ENCODE assay signal across 27 cellular contexts in genomic region chr6:32240686-32241085, GRCh38. TPM values are rescaled to one million over a fixed set of nuclear protein-coding genes. Genes with fewer than 3 reads are reported as not detected.
DNase-seq lines count a peak whose midpoint lies in the region; ATAC-seq, FAIRE-seq and TF ChIP-seq lines count a peak whose summit lies in the region.
"Had no signal": no experiment of that assay in that cellular context is flagged by ENCODE, and none has a peak within 500 bp of the region (broad histone marks: within the 10 kb centered on the region; RNA-seq: fewer than 3 reads in every experiment).

No MANE protein-coding gene starts in this region.

- no peak overlapping the region for H3K4me3 ChIP-seq in HepG2 (replicated peaks in 1 of 3; ENCODE audit: insufficient read depth in 1 of 3, low read depth in 2 of 3, low read length in 3 of 3)
- no peak overlapping the region for H3K4me3 ChIP-seq in right lobe of liver
- H3K4me3 ChIP-seq in OCI-LY3 (ENCODE audit: low read length): no peak overlapping the region
- no peak overlapping the region for H3K4me3 ChIP-seq in GM23248
- no peak overlapping the region for H3K4me3 ChIP-seq in CD8-positive, alpha-beta memory T cell (ENCODE audit: low read length)
- H3K4me3 ChIP-seq: cardiac muscle cell, coronary artery, esophagus muscularis mucosa, gastrocnemius medialis, neural progenitor cell, pancreas, thoracic aorta had no signal

- in situ Hi-C loops in HepG2 (cut with HindIII; ENCODE audit: extremely low pct_ligation_motif_present, low pct_unique_long_range_greater_than_20kb): loop anchor here (10.0 kb wide), 1 partner anchor 554 kb away; no protein-coding TSS in a partner anchor
- in situ Hi-C loops in GM23248 (cut with MboI): loop anchor here (25.0 kb wide), 1 partner anchor 172 kb away; the partner anchor contains the start of gene BTNL2

- H3K4me2 ChIP-seq in HepG2 (ENCODE audit: low read depth, low read length): no peak overlapping the region
- peak overlapping the region; percentile 8; the same call in 1 of the 2 replicates for H3K4me2 ChIP-seq in OCI-LY3 (ENCODE audit: low read length)
- no peak overlapping the region for H3K4me2 ChIP-seq in GM23248 (ENCODE audit: unreplicated experiment)
- H3K4me2 ChIP-seq: neural progenitor cell had no signal

- no peak overlapping the region for H3K4me3 Mint-ChIP-seq in chondrocyte (ENCODE audit: unreplicated experiment)
- no peak overlapping the region for H3K4me3 Mint-ChIP-seq in CD8-positive, alpha-beta memory T cell
- H3K4me3 Mint-ChIP-seq: activated naive CD8-positive, alpha-beta T cell; CD4-positive, alpha-beta memory T cell; H9; IgD-negative memory B cell; neural progenitor cell; T-helper 1 cell treated with Interleukin-12 subunit alpha and Interleukin-12 subunit beta and Interleukin-4 antibody, amounts not matched to agents 30 μg/mL and 1 μg/mL, for 36 hours had no signal

- H3K27ac Mint-ChIP-seq in chondrocyte (ENCODE audit: unreplicated experiment): no peak overlapping the region
- peak overlapping the region in 3 of 8 donors; percentile 9 to 70 (median 41) for H3K27ac Mint-ChIP-seq in CD8-positive, alpha-beta memory T cell
- H3K27ac Mint-ChIP-seq: activated naive CD8-positive, alpha-beta T cell; neural progenitor cell; T-helper 1 cell treated with Interleukin-12 subunit alpha and Interleukin-12 subunit beta and Interleukin-4 antibody, amounts not matched to agents 30 μg/mL and 1 μg/mL, for 36 hours had no signal

- no peaks in the 10 kb centered on the region for H3K9me2 ChIP-seq in GM23248 (ENCODE audit: insufficient read depth)

- TF ChIP-seq POLR2A in HepG2 (IDR thresholded peaks at IDR 0.05; ENCODE audit: insufficient read depth in 1 of 2, low read depth in 2 of 2, low read length in 2 of 2) (no peak), right lobe of liver (IDR thresholded peaks at IDR 0.05) (no peak)

- H3K79me2 ChIP-seq in HepG2 (ENCODE audit: insufficient read depth, low read length) (no peaks in the 10 kb centered on the region), OCI-LY3 (ENCODE audit: low read length) (no peaks in the 10 kb centered on the region), GM23248 (ENCODE audit: insufficient read depth) (no peaks in the 10 kb centered on the region)

- H3K36me3 Mint-ChIP-seq in chondrocyte (ENCODE audit: low read depth): peaks cover 2% of the 10 kb centered on the region
- H3K36me3 Mint-ChIP-seq in CD8-positive, alpha-beta memory T cell: no peaks in the 10 kb centered on the region
- H3K36me3 Mint-ChIP-seq: activated naive CD8-positive, alpha-beta T cell; CD4-positive, alpha-beta memory T cell; neural progenitor cell had no signal

- no peak for FAIRE-seq in HepG2 (lab: Jason Lieb, UNC)
- FAIRE-seq: GM12892, pancreas, TTC549 had no signal

- H3K4me1 ChIP-seq in HepG2 (ENCODE audit: insufficient read depth, low read length) (no peaks in the 10 kb centered on the region), right lobe of liver (peaks cover 0 to 12% (median 3%) of the 10 kb centered on the region in 4 donors), OCI-LY3 (ENCODE audit: low read length) (peaks cover 32% of the 10 kb centered on the region), GM23248 (ENCODE audit: insufficient read depth) (peaks cover 5% of the 10 kb centered on the region; the same call in 1 of the 2 replicates)
- peaks cover 6% of the 10 kb centered on the region for H3K4me1 ChIP-seq in CD8-positive, alpha-beta memory T cell (ENCODE audit: insufficient read depth, low read length)
- H3K4me1 ChIP-seq: neural progenitor cell, pancreas had no signal

- H3K27ac ChIP-seq in HepG2 (ENCODE audit: extremely low read length, insufficient read depth, low read length) (no peak overlapping the region), right lobe of liver (no peak overlapping the region), OCI-LY3 (ENCODE audit: low read length) (no peak overlapping the region), GM23248 (no peak overlapping the region)
- H3K27ac ChIP-seq in CD8-positive, alpha-beta memory T cell (ENCODE audit: low read depth, low read length): no peak overlapping the region
- H3K27ac ChIP-seq: cardiac muscle cell, coronary artery, esophagus muscularis mucosa, gastrocnemius medialis, neural progenitor cell, pancreas, RWPE1, thoracic aorta had no signal

- POLR2A ChIA-PET in HepG2 (lab: Yijun Ruan, JAX): no interaction called here
- POLR2A ChIA-PET in CD8-positive, alpha-beta memory T cell (lab: Charles Lee): no interaction called here

- no peaks in the 10 kb centered on the region for H3K9me3 Mint-ChIP-seq in chondrocyte (ENCODE audit: low read depth)
- H3K9me3 Mint-ChIP-seq in CD8-positive, alpha-beta memory T cell: no peaks in the 10 kb centered on the region
- H3K9me3 Mint-ChIP-seq: CD4-positive, alpha-beta memory T cell; H9; neural progenitor cell; T-helper 1 cell treated with Interleukin-12 subunit alpha and Interleukin-12 subunit beta and Interleukin-4 antibody, amounts not matched to agents 30 μg/mL and 1 μg/mL, for 36 hours had no signal

- intact Hi-C loops in HepG2 (cut with micrococcal nuclease; ENCODE audit: unreplicated experiment) (loop anchor here (10.0 kb wide), 2 partner anchors 454 to 554 kb away; no protein-coding TSS in a partner anchor), right lobe of liver (cut with DNase I) (no loop called here)

- no TSS peak for BruUV-seq in HepG2 (replicated peaks; lab: Mats Ljungman, UMichigan)

- 3% methylated on average over 1 of the region's 1 CpG for WGBS in HepG2 (ENCODE audit: low lambda C conversion rate)
- 82% methylated on average over 1 of the region's 1 CpG for WGBS in right lobe of liver (ENCODE audit: insufficient coverage, low coverage, low lambda C conversion rate, missing lambda C conversion rate)
- WGBS in GM23248 (ENCODE audit: low coverage in 1 of 2, low lambda C conversion rate in 2 of 2, missing lambda C conversion rate in 2 of 2), 2 experiments: 95 to 100% methylated on average over 1 of the region's 1 CpG

- ATAC-seq in HepG2 (no peak), right lobe of liver (no peak)
- ATAC-seq: gastrocnemius medialis, pancreas had no signal

- DNase-seq in HepG2 (ENCODE audit: low spot score): no peak
- DNase-seq in right lobe of liver: no peak
- DNase-seq in chondrocyte (ENCODE audit: low spot score): no peak
- DNase-seq in NCI-H446 treated with DMSO at 0.1 percent for 48 hours (lab: John Stamatoyannopoulos, UW): no peak
- no peak for DNase-seq in GM23248
- DNase-seq in CD8-positive, alpha-beta memory T cell: no peak
- DNase-seq: aorta; CD4-positive, alpha-beta memory T cell; gastrocnemius medialis; H9; kidney glomerular epithelial cell; NCI-H1048; NCI-H1694; pancreas; stimulated activated naive CD4-positive, alpha-beta T cell had no signal

- H3K9ac ChIP-seq in HepG2 (ENCODE audit: insufficient read depth, low read depth, low read length): no peak overlapping the region
- no peak overlapping the region for H3K9ac ChIP-seq in OCI-LY3 (ENCODE audit: low read length)
- no peak overlapping the region for H3K9ac ChIP-seq in GM23248
- H3K9ac ChIP-seq: neural progenitor cell had no signal

- H3K4me1 Mint-ChIP-seq in chondrocyte (ENCODE audit: low read depth): peaks cover 8% of the 10 kb centered on the region
- H3K4me1 Mint-ChIP-seq in CD8-positive, alpha-beta memory T cell: peaks cover 6 to 9% (median 7%) of the 10 kb centered on the region in 3 donors

- H3K9me3 ChIP-seq in HepG2 (ENCODE audit: low read length) (no peaks in the 10 kb centered on the region), right lobe of liver (no peaks in the 10 kb centered on the region), OCI-LY3 (ENCODE audit: insufficient read depth, low read length) (no peaks in the 10 kb centered on the region), GM23248 (ENCODE audit: low read depth) (no peaks in the 10 kb centered on the region)
- no peaks in the 10 kb centered on the region for H3K9me3 ChIP-seq in CD8-positive, alpha-beta memory T cell (ENCODE audit: low read length)
- H3K9me3 ChIP-seq: esophagus muscularis mucosa, gastrocnemius medialis, pancreas, thoracic aorta had no signal

- H3K27me3 Mint-ChIP-seq in chondrocyte (ENCODE audit: low read depth): peaks cover 17% of the 10 kb centered on the region
- H3K27me3 Mint-ChIP-seq in CD8-positive, alpha-beta memory T cell: peaks cover 3 to 8% of the 10 kb centered on the region in 2 donors
- H3K27me3 Mint-ChIP-seq: activated naive CD8-positive, alpha-beta T cell; CD4-positive, alpha-beta memory T cell; IgD-negative memory B cell had no signal

- no peak for TF ChIP-seq EP300 in HepG2 (IDR thresholded peaks at IDR 0.05; ENCODE audit: low read depth in 2 of 2, low read length in 2 of 2)
- TF ChIP-seq EP300 in HepG2 (CRISPR knock-in tag; IDR thresholded peaks at IDR 0.05; ENCODE audit: borderline replicate concordance): no peak

- H4K20me1 ChIP-seq in HepG2 (ENCODE audit: insufficient read depth, low read length) (no peaks in the 10 kb centered on the region), OCI-LY3 (ENCODE audit: insufficient read depth, low read length) (no peaks in the 10 kb centered on the region), GM23248 (ENCODE audit: insufficient read depth) (no peaks in the 10 kb centered on the region)

- no peaks in the 10 kb centered on the region for H3K36me3 ChIP-seq in HepG2 (replicated peaks in 1 of 2; ENCODE audit: control insufficient read depth in 1 of 2, insufficient read depth in 2 of 2, low read length in 2 of 2)
- no peaks in the 10 kb centered on the region for H3K36me3 ChIP-seq in right lobe of liver
- H3K36me3 ChIP-seq in OCI-LY3 (replicated peaks; ENCODE audit: low read depth, low read length): no peaks in the 10 kb centered on the region
- H3K36me3 ChIP-seq in GM23248 (ENCODE audit: low read depth): no peaks in the 10 kb centered on the region
- no peaks in the 10 kb centered on the region for H3K36me3 ChIP-seq in CD8-positive, alpha-beta memory T cell (ENCODE audit: insufficient read depth, low read length)
- H3K36me3 ChIP-seq: cardiac muscle cell, esophagus muscularis mucosa, gastrocnemius medialis, neural progenitor cell, pancreas, thoracic aorta had no signal

- no peaks in the 10 kb centered on the region for H3F3A ChIP-seq in GM23248 (ENCODE audit: insufficient read depth)

- peaks cover 0 to 23% of the 10 kb centered on the region in 2 experiments; a peak in 3 of 5 replicates for H3K27me3 ChIP-seq in HepG2 (ENCODE audit: control insufficient read depth in 1 of 2, insufficient read depth in 2 of 2, low read length in 2 of 2)
- no peaks in the 10 kb centered on the region for H3K27me3 ChIP-seq in right lobe of liver
- H3K27me3 ChIP-seq in OCI-LY3 (ENCODE audit: low read depth, low read length): no peaks in the 10 kb centered on the region
- no peaks in the 10 kb centered on the region for H3K27me3 ChIP-seq in GM23248 (replicated peaks; ENCODE audit: insufficient read depth)
- H3K27me3 ChIP-seq in CD8-positive, alpha-beta memory T cell (ENCODE audit: insufficient read depth, low read length, poor library complexity, severe bottlenecking): no peaks in the 10 kb centered on the region
- H3K27me3 ChIP-seq: cardiac muscle cell, gastrocnemius medialis, neural progenitor cell, pancreas had no signal

- TF ChIP-seq CTCF in HepG2 (CRISPR knock-in tag; IDR thresholded peaks at IDR 0.05): peak; percentile 23; the same call in 1 of the 2 replicates
- no peak for TF ChIP-seq CTCF in right lobe of liver (IDR thresholded peaks at IDR 0.05)
- TF ChIP-seq CTCF in OCI-LY3 (IDR thresholded peaks at IDR 0.05; ENCODE audit: low read depth, low read length): no peak
- TF ChIP-seq CTCF in chondrocyte (IDR thresholded peaks at IDR 0.05): peak; percentile 23

- H2AFZ ChIP-seq in HepG2 (ENCODE audit: low read length) (no peak overlapping the region), OCI-LY3 (ENCODE audit: low read depth, low read length) (no peak overlapping the region), GM23248 (no peak overlapping the region)
- H2AFZ ChIP-seq: neural progenitor cell had no signal

- TF ChIP-seq RAD21 in HepG2 (CRISPR knock-in tag; IDR thresholded peaks at IDR 0.05): no peak

- CTCF ChIA-PET in HepG2 (lab: Yijun Ruan, JAX; ENCODE audit: low intra/inter-chr PET ratio, low total read pairs): no interaction called here
- CTCF ChIA-PET in CD8-positive, alpha-beta memory T cell (lab: Charles Lee): no interaction called here

RNA-seq across cellular contexts. Expression of gene NOTCH4, which starts 16.8 kb away (rescaled TPM):
- total RNA-seq in HepG2 (2016; rRNA removed; fragmentation: Illumina TruSeq; extraction: Trizol) (0.51 and 0.66 TPM in 2 replicates), right lobe of liver (10 to 100 TPM in 2 of 6 experiments, 1 to 10 TPM in 4; 6.6 to 16.5 (median 8.9) TPM), chondrocyte (0.82 to 1.6 TPM (median 1.4 TPM) in 3 replicates)
- total RNA-seq in HepG2 (2016; cell fraction: cytosol; rRNA removed; fragmentation: Illumina TruSeq; extraction: Trizol; ENCODE audit: low read depth): 0.26 and 0.81 TPM in 2 replicates
- 0.55 and 0.93 TPM in 2 replicates for total RNA-seq in HepG2 (2016; cell fraction: insoluble cytoplasmic fraction; rRNA removed; fragmentation: Illumina TruSeq; extraction: Trizol)
- total RNA-seq in HepG2 (2016; cell fraction: membrane; rRNA removed; fragmentation: Illumina TruSeq; extraction: Trizol): 0.71 and 0.93 TPM in 2 replicates
- total RNA-seq in HepG2 (2016; cell fraction: nucleus; rRNA removed; fragmentation: Illumina TruSeq; extraction: Trizol): 0.44 and 0.78 TPM in 2 replicates
- polyA plus RNA-seq in HepG2 (2011; rRNA removed) (0.83 and 1.2 TPM in 2 replicates), GM23248 (2016; fragmentation: Nextera tagmentation; extraction: Ambion mirVana) (1.2 TPM in 2 replicates)
- polyA plus RNA-seq in HepG2 (2011; cell fraction: cytosol; rRNA removed): 0.86 and 1.1 TPM in 2 replicates
- 0.84 and 1.4 TPM in 2 replicates for polyA plus RNA-seq in HepG2 (2011; cell fraction: nucleus; rRNA removed)
- 0.75 and 0.96 TPM in 2 replicates for polyA plus RNA-seq in HepG2 (2012)
- 0.28 and 0.36 TPM in 2 replicates for polyA plus RNA-seq in HepG2 (2016; cell fraction: cytosol; fragmentation: Illumina TruSeq; extraction: Trizol; ENCODE audit: low read depth)
- 0.58 and 0.83 TPM in 2 replicates for polyA plus RNA-seq in HepG2 (2016; cell fraction: insoluble cytoplasmic fraction; fragmentation: Illumina TruSeq; extraction: Trizol; ENCODE audit: low read depth)
- 0.45 and 0.56 TPM in 2 replicates for polyA plus RNA-seq in HepG2 (2016; cell fraction: membrane; fragmentation: Illumina TruSeq; extraction: Trizol; ENCODE audit: low read depth)
- 0.87 and 1.6 TPM in 2 replicates for polyA plus RNA-seq in HepG2 (2016; cell fraction: nucleus; fragmentation: Illumina TruSeq; extraction: Trizol; ENCODE audit: insufficient read depth, low read depth)
- 0.23 and 0.96 TPM in 2 replicates for polyA minus RNA-seq in HepG2 (2011; rRNA and poly(A)+ RNA removed; ENCODE audit: low replicate concordance)
- polyA minus RNA-seq in HepG2 (2011; cell fraction: cytosol; rRNA and poly(A)+ RNA removed): 0.70 TPM in 1 of 2 replicates, not detected in the other
- polyA minus RNA-seq in HepG2 (2011; cell fraction: nucleus; rRNA and poly(A)+ RNA removed): 1.5 and 3.9 TPM in 2 replicates
- 0.38 and 0.65 TPM in 2 replicates for total RNA-seq in GM23248 (2014; rRNA removed; shearing (Covaris generic))
- 1 to 10 TPM; 1.3 to 1.4 TPM for total RNA-seq in CD8-positive, alpha-beta memory T cell
- polyA plus RNA-seq in CD8-positive, alpha-beta memory T cell: 0.71 TPM

RNA-seq across cellular contexts. Expression of gene GPSM3, which starts 48.2 kb away (rescaled TPM):
- 0.18 and 0.27 TPM in 2 replicates for total RNA-seq in HepG2 (2016; rRNA removed; fragmentation: Illumina TruSeq; extraction: Trizol)
- total RNA-seq in HepG2 (2016; cell fraction: cytosol; rRNA removed; fragmentation: Illumina TruSeq; extraction: Trizol; ENCODE audit: low read depth): 0.44 and 0.81 TPM in 2 replicates
- 0.22 and 0.37 TPM in 2 replicates for total RNA-seq in HepG2 (2016; cell fraction: insoluble cytoplasmic fraction; rRNA removed; fragmentation: Illumina TruSeq; extraction: Trizol)
- 0.56 and 0.86 TPM in 2 replicates for total RNA-seq in HepG2 (2016; cell fraction: membrane; rRNA removed; fragmentation: Illumina TruSeq; extraction: Trizol)
- 0.37 TPM in 1 of 2 replicates, not detected in the other for total RNA-seq in HepG2 (2016; cell fraction: nucleus; rRNA removed; fragmentation: Illumina TruSeq; extraction: Trizol)
- 6.2 and 7.5 TPM in 2 replicates for polyA plus RNA-seq in HepG2 (2011; rRNA removed)
- 4.7 and 5.8 TPM in 2 replicates for polyA plus RNA-seq in HepG2 (2011; cell fraction: cytosol; rRNA removed)
- 5.9 and 6.0 TPM in 2 replicates for polyA plus RNA-seq in HepG2 (2011; cell fraction: nucleus; rRNA removed)
- polyA plus RNA-seq in HepG2 (2012): 3.3 and 4.1 TPM in 2 replicates
- 0.46 and 0.87 TPM in 2 replicates for polyA plus RNA-seq in HepG2 (2016; cell fraction: cytosol; fragmentation: Illumina TruSeq; extraction: Trizol; ENCODE audit: low read depth)
- 0.22 and 0.38 TPM in 2 replicates for polyA plus RNA-seq in HepG2 (2016; cell fraction: insoluble cytoplasmic fraction; fragmentation: Illumina TruSeq; extraction: Trizol; ENCODE audit: low read depth)
- polyA plus RNA-seq in HepG2 (2016; cell fraction: membrane; fragmentation: Illumina TruSeq; extraction: Trizol; ENCODE audit: low read depth): 0.89 and 1.0 TPM in 2 replicates
- polyA plus RNA-seq in HepG2 (2016; cell fraction: nucleus; fragmentation: Illumina TruSeq; extraction: Trizol; ENCODE audit: insufficient read depth, low read depth): 0.45 and 0.55 TPM in 2 replicates
- polyA minus RNA-seq in HepG2 (2011; rRNA and poly(A)+ RNA removed; ENCODE audit: low replicate concordance): 0.42 and 2.7 TPM in 2 replicates
- 1.2 and 1.7 TPM in 2 replicates for polyA minus RNA-seq in HepG2 (2011; cell fraction: cytosol; rRNA and poly(A)+ RNA removed)
- polyA minus RNA-seq in HepG2 (2011; cell fraction: nucleus; rRNA and poly(A)+ RNA removed): 1.3 and 1.9 TPM in 2 replicates
- total RNA-seq in right lobe of liver: 1 to 10 TPM; 3.7 to 9.2 (median 5.7) TPM
- 3.6 to 5.6 TPM (median 5.4 TPM) in 3 replicates for total RNA-seq in chondrocyte
- total RNA-seq in GM23248 (2014; rRNA removed; shearing (Covaris generic)): 5.4 and 7.7 TPM in 2 replicates
- polyA plus RNA-seq in GM23248 (2016; fragmentation: Nextera tagmentation; extraction: Ambion mirVana): 6.8 and 7.3 TPM in 2 replicates
- total RNA-seq in CD8-positive, alpha-beta memory T cell: 10 to 100 TPM; 82.0 to 89.5 TPM
- 136 TPM for polyA plus RNA-seq in CD8-positive, alpha-beta memory T cell

RNA-seq across cellular contexts. Expression of gene PBX2, which starts 50.7 kb away (rescaled TPM):
- total RNA-seq in HepG2 (2016; rRNA removed; fragmentation: Illumina TruSeq; extraction: Trizol): 42.3 and 45.2 TPM in 2 replicates
- 12.1 and 13.1 TPM in 2 replicates for total RNA-seq in HepG2 (2016; cell fraction: cytosol; rRNA removed; fragmentation: Illumina TruSeq; extraction: Trizol; ENCODE audit: low read depth)
- total RNA-seq in HepG2 (2016; cell fraction: insoluble cytoplasmic fraction; rRNA removed; fragmentation: Illumina TruSeq; extraction: Trizol): 42.9 and 44.9 TPM in 2 replicates
- 41.6 and 42.9 TPM in 2 replicates for total RNA-seq in HepG2 (2016; cell fraction: membrane; rRNA removed; fragmentation: Illumina TruSeq; extraction: Trizol)
- 25.7 and 31.6 TPM in 2 replicates for total RNA-seq in HepG2 (2016; cell fraction: nucleus; rRNA removed; fragmentation: Illumina TruSeq; extraction: Trizol)
- polyA plus RNA-seq in HepG2 (2011; rRNA removed): 77.8 and 102 TPM in 2 replicates
- polyA plus RNA-seq in HepG2 (2011; cell fraction: cytosol; rRNA removed): 64.6 and 73.5 TPM in 2 replicates
- 182 TPM in 2 replicates for polyA plus RNA-seq in HepG2 (2011; cell fraction: nucleus; rRNA removed)
- polyA plus RNA-seq in HepG2 (2012): 59.3 and 64.5 TPM in 2 replicates
- polyA plus RNA-seq in HepG2 (2016; cell fraction: cytosol; fragmentation: Illumina TruSeq; extraction: Trizol; ENCODE audit: low read depth): 13.4 and 14.0 TPM in 2 replicates
- polyA plus RNA-seq in HepG2 (2016; cell fraction: insoluble cytoplasmic fraction; fragmentation: Illumina TruSeq; extraction: Trizol; ENCODE audit: low read depth): 65.7 and 70.8 TPM in 2 replicates
- 43.5 and 44.8 TPM in 2 replicates for polyA plus RNA-seq in HepG2 (2016; cell fraction: membrane; fragmentation: Illumina TruSeq; extraction: Trizol; ENCODE audit: low read depth)
- 91.8 and 101 TPM in 2 replicates for polyA plus RNA-seq in HepG2 (2016; cell fraction: nucleus; fragmentation: Illumina TruSeq; extraction: Trizol; ENCODE audit: insufficient read depth, low read depth)
- 42.4 and 74.2 TPM in 2 replicates for polyA minus RNA-seq in HepG2 (2011; rRNA and poly(A)+ RNA removed; ENCODE audit: low replicate concordance)
- polyA minus RNA-seq in HepG2 (2011; cell fraction: cytosol; rRNA and poly(A)+ RNA removed): 34.8 and 36.8 TPM in 2 replicates
- 46.7 and 47.1 TPM in 2 replicates for polyA minus RNA-seq in HepG2 (2011; cell fraction: nucleus; rRNA and poly(A)+ RNA removed)
- 10 to 100 TPM; 15.5 to 29.5 (median 24.3) TPM for total RNA-seq in right lobe of liver
- 58.6 to 66.5 TPM (median 66.3 TPM) in 3 replicates for total RNA-seq in chondrocyte
- total RNA-seq in GM23248 (2014; rRNA removed; shearing (Covaris generic)): 25.4 and 27.6 TPM in 2 replicates
- polyA plus RNA-seq in GM23248 (2016; fragmentation: Nextera tagmentation; extraction: Ambion mirVana): 2.6 and 3.1 TPM in 2 replicates
- total RNA-seq in CD8-positive, alpha-beta memory T cell: 10 to 100 TPM; 63.5 to 69.4 TPM
- polyA plus RNA-seq in CD8-positive, alpha-beta memory T cell: 2.2 TPM

RNA-seq across cellular contexts. Expression of gene AGER, which starts 56.6 kb away (rescaled TPM):
- 0.41 and 1.9 TPM in 2 replicates for total RNA-seq in HepG2 (2016; rRNA removed; fragmentation: Illumina TruSeq; extraction: Trizol)
- total RNA-seq in HepG2 (2016; cell fraction: cytosol; rRNA removed; fragmentation: Illumina TruSeq; extraction: Trizol; ENCODE audit: low read depth): 2.6 and 2.7 TPM in 2 replicates
- total RNA-seq in HepG2 (2016; cell fraction: insoluble cytoplasmic fraction; rRNA removed; fragmentation: Illumina TruSeq; extraction: Trizol): 0.62 and 1.6 TPM in 2 replicates
- 1.0 and 1.2 TPM in 2 replicates for total RNA-seq in HepG2 (2016; cell fraction: membrane; rRNA removed; fragmentation: Illumina TruSeq; extraction: Trizol)
- 2.8 and 4.0 TPM in 2 replicates for total RNA-seq in HepG2 (2016; cell fraction: nucleus; rRNA removed; fragmentation: Illumina TruSeq; extraction: Trizol)
- 5.1 and 5.7 TPM in 2 replicates for polyA plus RNA-seq in HepG2 (2011; rRNA removed)
- polyA plus RNA-seq in HepG2 (2011; cell fraction: cytosol; rRNA removed): 0.83 and 1.4 TPM in 2 replicates
- polyA plus RNA-seq in HepG2 (2011; cell fraction: nucleus; rRNA removed): 50.1 and 67.3 TPM in 2 replicates
- 8.4 and 12.5 TPM in 2 replicates for polyA plus RNA-seq in HepG2 (2012)
- polyA plus RNA-seq in HepG2 (2016; cell fraction: cytosol; fragmentation: Illumina TruSeq; extraction: Trizol; ENCODE audit: low read depth): 1.2 and 1.8 TPM in 2 replicates
- polyA plus RNA-seq in HepG2 (2016; cell fraction: insoluble cytoplasmic fraction; fragmentation: Illumina TruSeq; extraction: Trizol; ENCODE audit: low read depth): 0.76 and 1.1 TPM in 2 replicates
- polyA plus RNA-seq in HepG2 (2016; cell fraction: membrane; fragmentation: Illumina TruSeq; extraction: Trizol; ENCODE audit: low read depth): 1.5 and 1.9 TPM in 2 replicates
- 22.5 and 29.9 TPM in 2 replicates for polyA plus RNA-seq in HepG2 (2016; cell fraction: nucleus; fragmentation: Illumina TruSeq; extraction: Trizol; ENCODE audit: insufficient read depth, low read depth)
- 1.0 and 1.1 TPM in 2 replicates for polyA minus RNA-seq in HepG2 (2011; rRNA and poly(A)+ RNA removed; ENCODE audit: low replicate concordance)
- not detected in 2 replicates for polyA minus RNA-seq in HepG2 (2011; cell fraction: cytosol; rRNA and poly(A)+ RNA removed)
- 5.3 and 9.2 TPM in 2 replicates for polyA minus RNA-seq in HepG2 (2011; cell fraction: nucleus; rRNA and poly(A)+ RNA removed)
- total RNA-seq in right lobe of liver: 1 to 10 TPM in 4 of 6 experiments, under 1 TPM in 2; 0.81 to 3.4 (median 1.8) TPM
- total RNA-seq in chondrocyte: 2.6 to 4.9 TPM (median 3.6 TPM) in 3 replicates
- 0.22 TPM in 1 of 2 replicates, not detected in the other for total RNA-seq in GM23248 (2014; rRNA removed; shearing (Covaris generic))
- polyA plus RNA-seq in GM23248 (2016; fragmentation: Nextera tagmentation; extraction: Ambion mirVana): 1.2 and 1.4 TPM in 2 replicates
- total RNA-seq in CD8-positive, alpha-beta memory T cell: 10 to 100 TPM; 11.9 to 12.5 TPM
- polyA plus RNA-seq in CD8-positive, alpha-beta memory T cell: not detected

Comparison
In these comparisons a context has a peak if more than half of its experiments do, and no peak if none do; other contexts are left out.
1. CTCF ChIP-seq: peak in HepG2 (single experiment) and chondrocyte (single experiment); none in right lobe of liver (0 of 4) and OCI-LY3 (single experiment).